33 cellular contexts compared by ENCODE assay signal in genomic region chr5:61253547-61253946, GRCh38.
"Had no signal": no experiment of that assay in that cellular context is flagged by ENCODE, and none has a peak within 500 bp of the region (broad histone marks: within the 10 kb centered on the region; RNA-seq: fewer than 3 reads in every experiment).

No MANE protein-coding gene starts in this region.

- H3K4me3 ChIP-seq: cardiac muscle cell, Peyer's patch had no signal

- ATAC-seq: activated CD8-positive, alpha-beta memory T cell treated with anti-CD3 and anti-CD28 coated beads, Interleukin-2, amount 10 ng/mL, durations not matched to agents 7 days and 5 days; PC-3; Right ventricle myocardium inferior had no signal

- DNase-seq: activated B cell treated with CpG ODN at 0.5 μM for 24 hours; activated CD4-positive, alpha-beta memory T cell treated with anti-CD3 and anti-CD28 coated beads, Interleukin-2, amount 10 ng/mL, durations not matched to agents 7 days and 5 days; activated CD4-positive, alpha-beta T cell treated with anti-CD3 and anti-CD28 coated beads for 1 hour; activated CD4-positive, alpha-beta T cell treated with anti-CD3 and anti-CD28 coated beads for 48 hours; activated CD8-positive, alpha-beta memory T cell treated with anti-CD3 and anti-CD28 coated beads for 24 hours; activated CD8-positive, alpha-beta memory T cell treated with anti-CD3 and anti-CD28 coated beads, Interleukin-2, amount 10 ng/mL, durations not matched to agents 7 days and 5 days; activated CD8-positive, alpha-beta memory T cell treated with anti-CD3 and anti-CD28 coated beads, Interleukin-2, amount 50 U/mL, for 48 hours; activated effector memory CD4-positive, alpha-beta T cell treated with Interleukin-2 at 50 U/mL for 16 hours; activated naive CD4-positive, alpha-beta T cell; activated naive CD4-positive, alpha-beta T cell treated with anti-CD3 and anti-CD28 coated beads, Interleukin-2, amount 50 U/mL, for 16 hours; activated naive CD8-positive, alpha-beta T cell treated with anti-CD3 and anti-CD28 coated beads for 36 hours; activated T-cell treated with anti-CD3 and anti-CD28 coated beads, Interleukin-2, amount 50 U/mL, for 48 hours; amniotic stem cell; aorta; MM.1S; NCI-H1092 treated with DMSO at 0.1 percent for 48 hours; NCI-H1417; NCI-H146; NCI-H187; NCI-H2029 treated with DMSO at 0.1 percent for 48 hours; NCI-H2107; NCI-H2171; NCI-H510A; NCI-H526; NCI-H748 treated with DMSO at 0.1 percent for 48 hours; NK-92 treated with Interleukin-12 subunit alpha and Interleukin-12 subunit beta, amount 100 ng/mL, for 24 hours; PC-3; Peyer's patch; SIG-M5 had no signal

- H3K4me2 ChIP-seq: KMS-11 had no signal

- H3K36me3 ChIP-seq: cardiac muscle cell, Peyer's patch had no signal

- H3K27ac ChIP-seq: cardiac muscle cell, KMS-11, Peyer's patch, RWPE1 had no signal

- H3K9me3 ChIP-seq: Peyer's patch had no signal

- H3K27me3 ChIP-seq: cardiac muscle cell, Peyer's patch had no signal

- H3K9ac ChIP-seq: KMS-11 had no signal
